8 cellular contexts compared by ENCODE assay signal in the genomic region with DNA sequence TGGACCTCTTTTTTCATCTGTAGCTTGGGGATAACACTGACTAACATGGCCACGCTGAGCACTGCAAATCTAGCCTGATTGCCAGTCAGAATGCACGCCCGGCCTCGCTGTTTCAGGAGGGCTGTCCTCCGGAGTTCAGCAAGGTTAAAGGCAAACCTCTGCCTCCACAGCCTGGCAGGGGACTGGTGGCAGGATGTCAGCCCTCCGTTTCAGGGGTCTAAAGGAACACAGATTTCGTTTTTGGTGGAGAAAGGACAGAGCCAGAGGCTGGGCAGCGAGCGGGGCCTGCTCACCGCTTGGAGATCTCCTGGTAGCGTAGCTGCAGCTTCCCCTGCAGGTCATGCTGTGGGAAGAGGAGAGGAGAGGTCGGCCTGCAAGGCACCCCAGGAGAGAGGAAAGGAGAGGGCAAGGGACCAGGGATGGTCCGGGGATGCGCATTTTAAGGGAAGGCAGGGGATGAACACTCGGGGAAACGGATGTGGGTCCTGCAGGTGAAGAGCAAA. TPM values are rescaled to one million over a fixed set of nuclear protein-coding genes. Genes with fewer than 3 reads are reported as not detected.
DNase-seq lines count a peak whose midpoint lies in the region; ATAC-seq and TF ChIP-seq lines count a peak whose summit lies in the region.

No MANE protein-coding gene starts in this region.

- H3K4me1 Mint-ChIP-seq in activated CD8-positive, alpha-beta memory T cell treated with anti-CD3 and anti-CD28 coated beads, Interleukin-2, amount 10 ng/mL, durations not matched to agents 7 days and 5 days = peaks cover 36% of the 10 kb centered on the region

- peak; percentile 61 for DNase-seq in activated CD8-positive, alpha-beta memory T cell treated with anti-CD3 and anti-CD28 coated beads, Interleukin-2, amount 10 ng/mL, durations not matched to agents 7 days and 5 days
- no peak for DNase-seq in activated CD8-positive, alpha-beta memory T cell treated with anti-CD3 and anti-CD28 coated beads, Interleukin-2, amount 50 U/mL, for 4 hours
- DNase-seq in astrocyte of the spinal cord (ENCODE audit: low read depth, low spot score) (no peak), testis (no peak), inferior parietal cortex (ENCODE audit: extremely low spot score) (no peak), amniotic stem cell (lab: John Stamatoyannopoulos, UW) (no peak)

- H3K4me3 Mint-ChIP-seq in activated CD8-positive, alpha-beta memory T cell treated with anti-CD3 and anti-CD28 coated beads, Interleukin-2, amount 10 ng/mL, durations not matched to agents 7 days and 5 days = peak overlapping the region; percentile 99

- H3K27me3 ChIP-seq in KMS-11 (ENCODE audit: insufficient read depth, low read depth) (no peaks in the 10 kb centered on the region), layer of hippocampus (ENCODE audit: control insufficient read depth, insufficient read depth, low read length) (no peaks in the 10 kb centered on the region), testis (no peaks in the 10 kb centered on the region)

- no peak for TF ChIP-seq POLR2A in testis (IDR thresholded peaks at IDR 0.05)

- H3K36me3 Mint-ChIP-seq in activated CD8-positive, alpha-beta memory T cell treated with anti-CD3 and anti-CD28 coated beads, Interleukin-2, amount 10 ng/mL, durations not matched to agents 7 days and 5 days = peaks cover 14% of the 10 kb centered on the region

- H3K36me3 ChIP-seq in KMS-11 (ENCODE audit: insufficient read depth) (peaks cover 6% of the 10 kb centered on the region; the same call in 1 of the 2 replicates), testis (ENCODE audit: low read depth, missing control alignments) (no peaks in the 10 kb centered on the region)

- peak; percentile 11 for ATAC-seq in activated CD8-positive, alpha-beta memory T cell treated with anti-CD3 and anti-CD28 coated beads, Interleukin-2, amount 10 ng/mL, durations not matched to agents 7 days and 5 days

- in situ Hi-C loops in astrocyte of the spinal cord (cut with HindIII; ENCODE audit: low sequenced_read_pairs) = no loop called here

- H3K4me1 ChIP-seq in KMS-11 (ENCODE audit: low read depth, poor library complexity, severe bottlenecking) = peaks cover 27% of the 10 kb centered on the region
- H3K4me1 ChIP-seq in testis = peaks cover 18% of the 10 kb centered on the region

- H3K9me3 Mint-ChIP-seq in activated CD8-positive, alpha-beta memory T cell treated with anti-CD3 and anti-CD28 coated beads, Interleukin-2, amount 10 ng/mL, durations not matched to agents 7 days and 5 days (ENCODE audit: low read depth) = no peaks in the 10 kb centered on the region

- H3K27me3 Mint-ChIP-seq in activated CD8-positive, alpha-beta memory T cell treated with anti-CD3 and anti-CD28 coated beads, Interleukin-2, amount 10 ng/mL, durations not matched to agents 7 days and 5 days = no peaks in the 10 kb centered on the region

- H3K4me3 ChIP-seq in KMS-11 (IDR thresholded peaks at IDR 0.05; ENCODE audit: insufficient read depth, low read depth, low read length) (no peak overlapping the region), astrocyte of the spinal cord (ENCODE audit: low read depth, low read length) (peak overlapping the region; percentile 94), testis (peak overlapping the region; percentile 93 to 95)

- CTCF ChIA-PET in activated CD8-positive, alpha-beta memory T cell treated with anti-CD3 and anti-CD28 coated beads, Interleukin-2, amount 10 ng/mL, durations not matched to agents 7 days and 5 days (lab: Charles Lee) = interaction anchor here (0.6 to 2.9 kb wide), 8 partner anchors 9 to 71 kb away, joined by 3 to 12 read pairs (median 4); no protein-coding TSS in a partner anchor

- no peaks in the 10 kb centered on the region for H4K20me1 ChIP-seq in KMS-11 (ENCODE audit: insufficient read depth)

- peak overlapping the region; percentile 88 for H3K4me2 ChIP-seq in KMS-11

- H2AFZ ChIP-seq in KMS-11 (ENCODE audit: low read depth) = peak overlapping the region; percentile 39; the same call in 1 of the 2 replicates

- peak overlapping the region; percentile 90 for H3K9ac ChIP-seq in KMS-11

- H3K9me3 ChIP-seq in testis = no peaks in the 10 kb centered on the region

- H3K27ac Mint-ChIP-seq in activated CD8-positive, alpha-beta memory T cell treated with anti-CD3 and anti-CD28 coated beads, Interleukin-2, amount 10 ng/mL, durations not matched to agents 7 days and 5 days = peak overlapping the region; percentile 98

- H3K79me2 ChIP-seq in KMS-11 (ENCODE audit: insufficient read depth, low read depth) = peaks cover 40% of the 10 kb centered on the region

- WGBS in testis, 2 donors = 0 to 4% methylated on average over 15 to 16 of the region's 16 CpGs

- H3K27ac ChIP-seq in KMS-11 (peak overlapping the region; percentile 75), layer of hippocampus (ENCODE audit: low read depth, low read length) (peak overlapping the region; percentile 90), testis (peak overlapping the region; percentile 77 to 82)

- TF ChIP-seq CTCF in KMS-11 (conservative IDR thresholded peaks at IDR 0.05; ENCODE audit: low read depth, low read length) (no peak), astrocyte of the spinal cord (IDR thresholded peaks at IDR 0.05; ENCODE audit: low read depth, low read length) (no peak), testis (IDR thresholded peaks at IDR 0.05) (no peak)

- intact Hi-C loops in testis (cut with DNase I; ENCODE audit: low total_unique reads) = no loop called here

RNA-seq across cellular contexts. Expression of a gene that starts 0.6 kb away (rescaled TPM):
- 10 to 100 TPM; 47.4 to 66.7 TPM for total RNA-seq in activated CD8-positive, alpha-beta memory T cell treated with anti-CD3 and anti-CD28 coated beads, Interleukin-2, amount 10 ng/mL, durations not matched to agents 7 days and 5 days
- total RNA-seq in testis = 10 to 100 TPM; 38.2 to 50.5 TPM
- polyA plus RNA-seq in testis (ENCODE audit: insufficient read depth, low read depth, low replicate concordance) = 91.2 TPM

RNA-seq across cellular contexts. Expression of a gene that starts 0.7 kb away (rescaled TPM):
- 1,000 to 10,000 TPM; 1,292 to 1,333 TPM for total RNA-seq in activated CD8-positive, alpha-beta memory T cell treated with anti-CD3 and anti-CD28 coated beads, Interleukin-2, amount 10 ng/mL, durations not matched to agents 7 days and 5 days
- 100 to 1,000 TPM; 221 to 398 TPM for total RNA-seq in testis
- polyA plus RNA-seq in testis (ENCODE audit: insufficient read depth, low read depth, low replicate concordance) = 505 TPM

RNA-seq across cellular contexts. Expression of a gene that starts 12.5 kb away (rescaled TPM):
- 10 to 100 TPM; 42.0 to 49.8 TPM for total RNA-seq in activated CD8-positive, alpha-beta memory T cell treated with anti-CD3 and anti-CD28 coated beads, Interleukin-2, amount 10 ng/mL, durations not matched to agents 7 days and 5 days
- total RNA-seq in testis = 10 to 100 TPM; 61.2 to 65.8 TPM
- polyA plus RNA-seq in testis (ENCODE audit: insufficient read depth, low read depth, low replicate concordance) = 88.3 TPM

RNA-seq across cellular contexts. Expression of a gene that starts 22.4 kb away (rescaled TPM):
- total RNA-seq in activated CD8-positive, alpha-beta memory T cell treated with anti-CD3 and anti-CD28 coated beads, Interleukin-2, amount 10 ng/mL, durations not matched to agents 7 days and 5 days = 1 to 10 TPM; 3.2 to 3.7 TPM
- total RNA-seq in testis = 10 to 100 TPM in 1 of 2 donors, 1 to 10 TPM in 1; 7.1 to 13.2 TPM
- polyA plus RNA-seq in testis (ENCODE audit: insufficient read depth, low read depth, low replicate concordance) = 4.1 TPM

RNA-seq across cellular contexts. Expression of a gene that starts 43.3 kb away (rescaled TPM):
- total RNA-seq in activated CD8-positive, alpha-beta memory T cell treated with anti-CD3 and anti-CD28 coated beads, Interleukin-2, amount 10 ng/mL, durations not matched to agents 7 days and 5 days = under 1 TPM; 0.50 to 0.82 TPM
- total RNA-seq in testis = 10 to 100 TPM; 10.2 to 18.5 TPM
- polyA plus RNA-seq in testis (ENCODE audit: insufficient read depth, low read depth, low replicate concordance) = 10.0 TPM
